In the genomic region with DNA sequence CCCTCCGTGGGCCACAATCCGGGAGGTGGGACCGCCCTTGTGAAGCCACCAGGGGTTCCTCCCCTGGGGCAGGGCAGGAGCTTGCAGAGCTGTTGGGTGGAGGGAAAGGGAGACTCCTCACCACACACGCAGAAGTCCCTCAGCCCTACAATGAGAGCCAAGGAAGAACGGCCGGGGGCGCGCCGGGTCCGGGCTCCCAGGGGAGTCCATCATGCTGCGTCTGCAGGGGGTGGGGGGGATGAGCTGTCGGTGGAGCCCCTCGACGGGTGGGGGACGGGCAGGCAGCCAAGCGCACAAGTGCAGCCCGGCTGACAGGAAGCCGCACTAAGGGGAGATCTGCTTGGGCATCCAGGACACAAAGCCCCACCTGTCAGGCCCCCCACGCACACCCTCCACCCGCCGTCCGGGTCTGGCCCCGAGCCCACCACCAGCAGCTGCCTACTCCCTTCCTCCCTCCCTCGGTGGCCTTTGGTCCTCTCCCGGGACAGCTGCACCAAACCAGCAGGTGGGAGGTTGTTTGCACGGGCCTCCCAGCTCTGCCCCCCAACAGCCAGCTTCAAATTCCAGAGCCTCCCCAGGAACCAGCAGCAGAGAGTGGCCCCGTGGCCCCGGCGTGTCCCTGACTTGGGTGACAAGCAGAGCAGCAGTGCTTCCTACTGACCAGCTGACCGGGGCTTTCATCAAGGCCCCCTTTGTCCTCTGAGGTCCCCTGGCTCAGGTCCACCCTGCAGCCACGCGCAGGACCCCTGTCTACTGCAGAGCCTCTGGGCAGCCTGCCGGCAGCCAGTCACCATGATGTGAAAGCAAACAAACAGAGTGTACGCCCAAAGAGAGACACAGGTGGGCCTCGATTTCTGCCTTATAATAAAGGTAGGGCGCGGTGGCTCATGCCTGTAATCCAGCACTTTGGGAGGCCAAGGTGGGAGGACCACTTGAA, we compare ENCODE assay signal across 1 cellular context.
TF ChIP-seq lines count a peak whose summit lies in the region.

No MANE protein-coding gene starts in this region.

TF ChIP-seq in HepG2, 621 proteins besides CTCF, POLR2A, EP300 and RAD21 (continued from another document and continues in another):
- TF ChIP-seq GABPA (IDR thresholded peaks at IDR 0.05; ENCODE audit: low read depth, low read length) (no peak), GABPA (CRISPR knock-in tag; IDR thresholded peaks at IDR 0.05; ENCODE audit: low read depth) (no peak), ZNF296 (CRISPR knock-in tag; conservative IDR thresholded peaks at IDR 0.05) (peak; percentile 96), ZFP82 (CRISPR knock-in tag; IDR thresholded peaks at IDR 0.05; ENCODE audit: borderline replicate concordance) (no peak), THAP11 (CRISPR knock-in tag; IDR thresholded peaks at IDR 0.05) (peak; percentile 48), JUND (CRISPR knock-in tag; IDR thresholded peaks at IDR 0.05) (no peak), NR3C1 (CRISPR knock-in tag; IDR thresholded peaks at IDR 0.05) (no peak), ZNF33A (CRISPR knock-in tag; IDR thresholded peaks at IDR 0.05; ENCODE audit: borderline replicate concordance) (no peak), NCOA1 (CRISPR knock-in tag; IDR thresholded peaks at IDR 0.05) (no peak), RFX3 (CRISPR knock-in tag; IDR thresholded peaks at IDR 0.05) (no peak), POLR2AphosphoS5 (IDR thresholded peaks at IDR 0.05; ENCODE audit: low read depth, low read length) (peak; percentile 54; the same call in 1 of the 2 replicates), NR1H2 (CRISPR knock-in tag; IDR thresholded peaks at IDR 0.05; ENCODE audit: borderline replicate concordance, low read depth) (no peak), ZNF431 (CRISPR knock-in tag; IDR thresholded peaks at IDR 0.05; ENCODE audit: borderline replicate concordance, low read depth) (no peak), ZFP1 (CRISPR knock-in tag; IDR thresholded peaks at IDR 0.05) (0 out of 2 replicates have a peak, but pooled peaks have one; percentile 67), MLLT10 (CRISPR knock-in tag; IDR thresholded peaks at IDR 0.05) (no peak), TP53 (CRISPR knock-in tag; conservative IDR thresholded peaks at IDR 0.05) (no peak), ZNF883 (CRISPR knock-in tag; IDR thresholded peaks at IDR 0.05; ENCODE audit: not compliant biosample characterization) (no peak), REST (IDR thresholded peaks at IDR 0.05; ENCODE audit: borderline replicate concordance in 1 of 2, low read depth in 1 of 2, low read length in 2 of 2) (peak in 1 of 2 experiments; percentile 30; a peak in 1 of 4 replicates), ATF7-NPFF (CRISPR knock-in tag; IDR thresholded peaks at IDR 0.05; ENCODE audit: low read depth) (peak; percentile 90), TBL1XR1 (IDR thresholded peaks at IDR 0.05; ENCODE audit: borderline replicate concordance, low read length, partially characterized antibody) (no peak), TBX2 (CRISPR knock-in tag; IDR thresholded peaks at IDR 0.05; ENCODE audit: borderline replicate concordance) (peak; percentile 90), RAD51 (IDR thresholded peaks at IDR 0.05; ENCODE audit: borderline replicate concordance) (no peak), WIZ (CRISPR knock-in tag; IDR thresholded peaks at IDR 0.05) (no peak), MAFK (conservative IDR thresholded peaks at IDR 0.05 in 1 of 2, IDR thresholded peaks at IDR 0.05 in 1 of 2; ENCODE audit: low read length in 2 of 2) (no peak), TMF1 (CRISPR knock-in tag; IDR thresholded peaks at IDR 0.05; ENCODE audit: low read depth) (no peak), ZNF546 (CRISPR knock-in tag; conservative IDR thresholded peaks at IDR 0.05) (no peak), SRY (CRISPR knock-in tag; IDR thresholded peaks at IDR 0.05) (no peak), SRSF1 (optimal IDR thresholded peaks at IDR 0.05; ENCODE audit: low read depth, low read length) (peak; percentile 98), NRL (CRISPR knock-in tag; IDR thresholded peaks at IDR 0.05; ENCODE audit: borderline replicate concordance) (no peak), ZNF547 (CRISPR knock-in tag; IDR thresholded peaks at IDR 0.05) (no peak), BRF2 (CRISPR knock-in tag; IDR thresholded peaks at IDR 0.05) (0 out of 2 replicates have a peak, but pooled peaks have one; percentile 51), HMGA1 (CRISPR knock-in tag; conservative IDR thresholded peaks at IDR 0.05) (no peak), SP1 (IDR thresholded peaks at IDR 0.05) (no peak), SP1 (CRISPR knock-in tag; IDR thresholded peaks at IDR 0.05) (no peak), ZNF382 (CRISPR knock-in tag; IDR thresholded peaks at IDR 0.05; ENCODE audit: borderline replicate concordance) (no peak), SNRNP70 (IDR thresholded peaks at IDR 0.05; ENCODE audit: low read depth, low read length) (no peak), TCF7 (IDR thresholded peaks at IDR 0.05; ENCODE audit: low read depth) (peak; percentile 12; the same call in 1 of the 2 replicates), ZFX (CRISPR knock-in tag; IDR thresholded peaks at IDR 0.05; ENCODE audit: low read depth) (peak; percentile 69), ZNF747 (CRISPR knock-in tag; IDR thresholded peaks at IDR 0.05; ENCODE audit: borderline replicate concordance) (no peak; the same call in none of the 2 replicates), PAWR (CRISPR knock-in tag; IDR thresholded peaks at IDR 0.05; ENCODE audit: borderline replicate concordance) (no peak), ATF7 (IDR thresholded peaks at IDR 0.05) (no peak), ATF7 (CRISPR knock-in tag; IDR thresholded peaks at IDR 0.05) (0 out of 2 replicates have a peak, but pooled peaks have one; percentile 12), KMT2B (CRISPR knock-in tag; IDR thresholded peaks at IDR 0.05) (no peak), MEIS2 (CRISPR knock-in tag; IDR thresholded peaks at IDR 0.05) (peak; percentile 63; the same call in 1 of the 2 replicates), ZNF660 (CRISPR knock-in tag; IDR thresholded peaks at IDR 0.05; ENCODE audit: borderline replicate concordance, low read depth) (no peak), ZNF703 (CRISPR knock-in tag; IDR thresholded peaks at IDR 0.05; ENCODE audit: borderline replicate concordance) (peak; percentile 53; the same call in 1 of the 2 replicates), ETV5 (CRISPR knock-in tag; IDR thresholded peaks at IDR 0.05; ENCODE audit: borderline replicate concordance) (peak; percentile 66; the same call in 1 of the 2 replicates), KDM2A (CRISPR knock-in tag; IDR thresholded peaks at IDR 0.05; ENCODE audit: borderline replicate concordance, low read depth) (peak; percentile 84), ZKSCAN5 (CRISPR knock-in tag; IDR thresholded peaks at IDR 0.05) (0 out of 2 replicates have a peak, but pooled peaks have one; percentile 13), GFI1 (CRISPR knock-in tag; IDR thresholded peaks at IDR 0.05; ENCODE audit: borderline replicate concordance) (peak; percentile 77), NKX3-1 (CRISPR knock-in tag; IDR thresholded peaks at IDR 0.05) (peak; percentile 58; the same call in 1 of the 2 replicates), ZNF672 (CRISPR knock-in tag; IDR thresholded peaks at IDR 0.05) (no peak)
- TF ChIP-seq, protein P1, sequence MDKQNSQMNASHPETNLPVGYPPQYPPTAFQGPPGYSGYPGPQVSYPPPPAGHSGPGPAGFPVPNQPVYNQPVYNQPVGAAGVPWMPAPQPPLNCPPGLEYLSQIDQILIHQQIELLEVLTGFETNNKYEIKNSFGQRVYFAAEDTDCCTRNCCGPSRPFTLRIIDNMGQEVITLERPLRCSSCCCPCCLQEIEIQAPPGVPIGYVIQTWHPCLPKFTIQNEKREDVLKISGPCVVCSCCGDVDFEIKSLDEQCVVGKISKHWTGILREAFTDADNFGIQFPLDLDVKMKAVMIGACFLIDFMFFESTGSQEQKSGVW (CRISPR knock-in tag; IDR thresholded peaks at IDR 0.05; ENCODE audit: borderline replicate concordance), result no peak
- TF ChIP-seq, protein P2, sequence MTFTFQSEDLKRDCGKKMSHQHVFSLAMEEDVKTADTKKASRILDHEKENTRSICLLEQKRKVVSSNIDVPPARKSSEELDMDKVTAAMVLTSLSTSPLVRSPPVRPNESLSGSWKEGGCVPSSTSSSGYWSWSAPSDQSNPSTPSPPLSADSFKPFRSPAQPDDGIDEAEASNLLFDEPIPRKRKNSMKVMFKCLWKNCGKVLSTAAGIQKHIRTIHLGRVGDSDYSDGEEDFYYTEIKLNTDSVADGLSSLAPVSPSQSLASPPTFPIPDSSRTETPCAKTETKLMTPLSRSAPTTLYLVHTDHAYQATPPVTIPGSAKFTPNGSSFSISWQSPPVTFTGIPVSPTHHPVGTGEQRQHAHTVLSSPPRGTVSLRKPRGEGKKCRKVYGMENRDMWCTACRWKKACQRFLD (CRISPR knock-in tag; IDR thresholded peaks at IDR 0.05; ENCODE audit: borderline replicate concordance), result peak; percentile 79; the same call in 1 of the 2 replicates
- TF ChIP-seq, protein P3, sequence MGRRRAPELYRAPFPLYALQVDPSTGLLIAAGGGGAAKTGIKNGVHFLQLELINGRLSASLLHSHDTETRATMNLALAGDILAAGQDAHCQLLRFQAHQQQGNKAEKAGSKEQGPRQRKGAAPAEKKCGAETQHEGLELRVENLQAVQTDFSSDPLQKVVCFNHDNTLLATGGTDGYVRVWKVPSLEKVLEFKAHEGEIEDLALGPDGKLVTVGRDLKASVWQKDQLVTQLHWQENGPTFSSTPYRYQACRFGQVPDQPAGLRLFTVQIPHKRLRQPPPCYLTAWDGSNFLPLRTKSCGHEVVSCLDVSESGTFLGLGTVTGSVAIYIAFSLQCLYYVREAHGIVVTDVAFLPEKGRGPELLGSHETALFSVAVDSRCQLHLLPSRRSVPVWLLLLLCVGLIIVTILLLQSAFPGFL (CRISPR knock-in tag; IDR thresholded peaks at IDR 0.05), result no peak
- TF ChIP-seq, protein P4, sequence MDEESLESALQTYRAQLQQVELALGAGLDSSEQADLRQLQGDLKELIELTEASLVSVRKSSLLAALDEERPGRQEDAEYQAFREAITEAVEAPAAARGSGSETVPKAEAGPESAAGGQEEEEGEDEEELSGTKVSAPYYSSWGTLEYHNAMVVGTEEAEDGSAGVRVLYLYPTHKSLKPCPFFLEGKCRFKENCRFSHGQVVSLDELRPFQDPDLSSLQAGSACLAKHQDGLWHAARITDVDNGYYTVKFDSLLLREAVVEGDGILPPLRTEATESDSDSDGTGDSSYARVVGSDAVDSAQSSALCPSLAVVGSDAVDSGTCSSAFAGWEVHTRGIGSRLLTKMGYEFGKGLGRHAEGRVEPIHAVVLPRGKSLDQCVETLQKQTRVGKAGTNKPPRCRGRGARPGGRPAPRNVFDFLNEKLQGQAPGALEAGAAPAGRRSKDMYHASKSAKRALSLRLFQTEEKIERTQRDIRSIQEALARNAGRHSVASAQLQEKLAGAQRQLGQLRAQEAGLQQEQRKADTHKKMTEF (CRISPR knock-in tag; IDR thresholded peaks at IDR 0.05), result peak; percentile 87
- TF ChIP-seq, protein P5, sequence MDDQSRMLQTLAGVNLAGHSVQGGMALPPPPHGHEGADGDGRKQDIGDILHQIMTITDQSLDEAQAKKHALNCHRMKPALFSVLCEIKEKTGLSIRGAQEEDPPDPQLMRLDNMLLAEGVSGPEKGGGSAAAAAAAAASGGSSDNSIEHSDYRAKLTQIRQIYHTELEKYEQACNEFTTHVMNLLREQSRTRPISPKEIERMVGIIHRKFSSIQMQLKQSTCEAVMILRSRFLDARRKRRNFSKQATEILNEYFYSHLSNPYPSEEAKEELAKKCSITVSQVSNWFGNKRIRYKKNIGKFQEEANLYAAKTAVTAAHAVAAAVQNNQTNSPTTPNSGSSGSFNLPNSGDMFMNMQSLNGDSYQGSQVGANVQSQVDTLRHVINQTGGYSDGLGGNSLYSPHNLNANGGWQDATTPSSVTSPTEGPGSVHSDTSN (CRISPR knock-in tag; IDR thresholded peaks at IDR 0.05; ENCODE audit: borderline replicate concordance), result no peak
